10 cellular contexts compared by ENCODE assay signal in the genomic region with DNA sequence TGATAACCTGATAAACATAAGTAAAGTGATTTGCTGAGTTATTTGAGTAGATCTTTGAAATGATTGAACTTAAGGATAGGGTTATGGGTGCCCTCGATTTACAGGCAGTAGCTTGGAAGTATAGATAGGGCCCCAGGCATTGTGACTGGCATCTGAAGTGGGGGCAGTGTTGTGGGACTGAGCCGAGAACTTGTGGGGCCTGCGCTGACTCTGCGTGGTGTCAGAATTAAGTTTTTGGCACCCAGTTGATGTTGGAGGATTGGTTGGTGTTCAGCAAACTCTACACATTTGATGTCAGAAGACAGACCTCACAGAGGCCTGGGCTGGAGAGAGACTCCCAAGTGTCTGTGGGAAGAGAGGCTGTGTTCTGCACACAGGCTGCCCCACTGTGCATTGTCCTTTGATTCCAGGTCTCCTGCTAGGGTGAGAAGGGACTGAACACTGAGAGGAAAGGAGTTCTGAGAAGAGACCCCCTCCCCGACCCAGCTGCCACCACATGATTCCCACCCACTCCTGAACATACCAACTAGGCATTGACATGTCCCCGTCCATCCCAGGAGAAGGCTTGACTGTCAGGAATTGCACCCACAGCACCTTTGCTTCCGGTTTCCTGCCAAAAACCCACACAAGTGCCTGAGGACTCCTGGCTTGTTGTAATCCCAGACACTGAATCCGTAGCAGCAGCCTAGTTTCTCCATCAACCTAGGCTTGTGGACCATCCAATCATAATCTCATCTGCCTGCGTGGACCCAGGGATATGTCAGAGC. TPM values are rescaled to one million over a fixed set of nuclear protein-coding genes. Genes with fewer than 3 reads are reported as not detected.
DNase-seq lines count a peak whose midpoint lies in the region; ATAC-seq, FAIRE-seq and TF ChIP-seq lines count a peak whose summit lies in the region.
"Had no signal": no experiment of that assay in that cellular context is flagged by ENCODE, and none has a peak within 500 bp of the region (broad histone marks: within the 10 kb centered on the region; RNA-seq: fewer than 3 reads in every experiment).

No MANE protein-coding gene starts in this region.

- in situ Hi-C loops in GM13977 (cut with MboI; ENCODE audit: low pct_unique_long_range_greater_than_20kb, low sequenced_read_pairs, unreplicated experiment) = loop anchor here (25.0 kb wide), 2 partner anchors 166 to 916 kb away; a partner anchor contains a TSS

- H3K9me3 ChIP-seq in keratinocyte (ENCODE audit: control insufficient read depth, low read depth, low read length) (no peaks in the 10 kb centered on the region), suprapubic skin (no peaks in the 10 kb centered on the region), MG63 (peaks cover 29% of the 10 kb centered on the region)

- H3K27ac Mint-ChIP-seq in activated T-cell treated with anti-CD3 and anti-CD28 coated beads, Interleukin-2, amount 50 U/mL, for 24 hours = peak overlapping the region; percentile 97
- peak overlapping the region; percentile 90 for H3K27ac Mint-ChIP-seq in activated T-helper 2 cell treated with anti-CD3 and anti-CD28 coated beads, Interferon-gamma antibody, Interleukin-2, Interleukin-4, amounts not matched to agents 10 μg/mL and 5 μg/mL and 100 μg/mL, durations not matched to agents 14 hours and 24 hours and 36 hours

- H3K36me3 ChIP-seq in keratinocyte (ENCODE audit: control insufficient read depth in 2 of 2, extremely low read depth in 1 of 2, insufficient read depth in 2 of 2, low read length in 2 of 2) (peaks cover 13 to 20% of the 10 kb centered on the region in 2 experiments), suprapubic skin (no peaks in the 10 kb centered on the region), MG63 (peaks cover 84% of the 10 kb centered on the region)

- peaks cover 92% of the 10 kb centered on the region for H3K36me3 Mint-ChIP-seq in activated T-cell treated with anti-CD3 and anti-CD28 coated beads, Interleukin-2, amount 50 U/mL, for 24 hours (ENCODE audit: low read depth)
- H3K36me3 Mint-ChIP-seq in activated T-helper 2 cell treated with anti-CD3 and anti-CD28 coated beads, Interferon-gamma antibody, Interleukin-2, Interleukin-4, amounts not matched to agents 10 μg/mL and 5 μg/mL and 100 μg/mL, durations not matched to agents 14 hours and 24 hours and 36 hours (ENCODE audit: low read depth) = peaks cover 89% of the 10 kb centered on the region

- peak overlapping the region; percentile 71 for H3K9ac ChIP-seq in keratinocyte (ENCODE audit: control insufficient read depth, extremely low read depth, insufficient read depth, low read length)

- no peak for TF ChIP-seq POLR2A in suprapubic skin (IDR thresholded peaks at IDR 0.05)

- no peaks in the 10 kb centered on the region for H3K27me3 Mint-ChIP-seq in activated T-cell treated with anti-CD3 and anti-CD28 coated beads, Interleukin-2, amount 50 U/mL, for 24 hours
- H3K27me3 Mint-ChIP-seq in activated T-helper 2 cell treated with anti-CD3 and anti-CD28 coated beads, Interferon-gamma antibody, Interleukin-2, Interleukin-4, amounts not matched to agents 10 μg/mL and 5 μg/mL and 100 μg/mL, durations not matched to agents 14 hours and 24 hours and 36 hours (ENCODE audit: low read depth) = no peaks in the 10 kb centered on the region

- H3K4me1 Mint-ChIP-seq in activated T-cell treated with anti-CD3 and anti-CD28 coated beads, Interleukin-2, amount 50 U/mL, for 24 hours (ENCODE audit: low read depth) = peaks cover 76% of the 10 kb centered on the region
- H3K4me1 Mint-ChIP-seq in activated T-helper 2 cell treated with anti-CD3 and anti-CD28 coated beads, Interferon-gamma antibody, Interleukin-2, Interleukin-4, amounts not matched to agents 10 μg/mL and 5 μg/mL and 100 μg/mL, durations not matched to agents 14 hours and 24 hours and 36 hours (ENCODE audit: low read depth) = peaks cover 55% of the 10 kb centered on the region

- TF ChIP-seq CTCF in keratinocyte (optimal IDR thresholded peaks at IDR 0.05 in 1 of 3, IDR thresholded peaks at IDR 0.05 in 1 of 3, conservative IDR thresholded peaks at IDR 0.05 in 1 of 3; ENCODE audit: extremely low read depth in 1 of 3, insufficient read depth in 2 of 3, low read length in 3 of 3) (no peak), suprapubic skin (IDR thresholded peaks at IDR 0.05) (no peak), GM13977 (IDR thresholded peaks at IDR 0.05; ENCODE audit: extremely low read depth, insufficient read depth, missing control alignments) (no peak)

- peaks cover 87% of the 10 kb centered on the region for H3K79me2 ChIP-seq in keratinocyte (ENCODE audit: control insufficient read depth, insufficient read depth, low read length)

- H2AFZ ChIP-seq in keratinocyte (ENCODE audit: control insufficient read depth, low read length) = no peak overlapping the region

- H3K4me3 Mint-ChIP-seq in activated T-cell treated with anti-CD3 and anti-CD28 coated beads, Interleukin-2, amount 50 U/mL, for 24 hours = peak overlapping the region; percentile 88
- peak overlapping the region; percentile 99 for H3K4me3 Mint-ChIP-seq in activated T-helper 2 cell treated with anti-CD3 and anti-CD28 coated beads, Interferon-gamma antibody, Interleukin-2, Interleukin-4, amounts not matched to agents 10 μg/mL and 5 μg/mL and 100 μg/mL, durations not matched to agents 14 hours and 24 hours and 36 hours (ENCODE audit: low read depth)

- peak overlapping the region; percentile 96 for H3K27ac ChIP-seq in keratinocyte (ENCODE audit: control insufficient read depth, insufficient read depth, low read length)
- H3K27ac ChIP-seq in suprapubic skin = peak overlapping the region; percentile 22

- FAIRE-seq in keratinocyte (lab: Jason Lieb, UNC) = no peak

- H3K4me3 ChIP-seq in keratinocyte (ENCODE audit: control insufficient read depth in 2 of 3, extremely low read depth in 1 of 3, insufficient read depth in 2 of 3, low read depth in 1 of 3, low read length in 3 of 3) (peak overlapping the region in 1 of 3 experiments; percentile 25), suprapubic skin (no peak overlapping the region), MG63 (no peak overlapping the region)

- peaks cover 48% of the 10 kb centered on the region for H3K4me1 ChIP-seq in keratinocyte (ENCODE audit: control insufficient read depth, extremely low read depth, insufficient read depth, low read length)
- H3K4me1 ChIP-seq in suprapubic skin = peaks cover 69% of the 10 kb centered on the region

- no peak for ATAC-seq in GM21576 (IDR thresholded peaks at IDR 0.05; ENCODE audit: unreplicated experiment)

- no peak for TF ChIP-seq EP300 in suprapubic skin (IDR thresholded peaks at IDR 0.05)

- peaks cover 3% of the 10 kb centered on the region for H3K9me1 ChIP-seq in keratinocyte (ENCODE audit: control insufficient read depth, extremely low read depth, insufficient read depth, low read length)

- dilution Hi-C loops in keratinocyte (cut with MboI; ENCODE audit: extremely low pct_ligation_motif_present, low sequenced_read_pairs) = no loop called here

- peak overlapping the region; percentile 65 for H3K4me2 ChIP-seq in keratinocyte (ENCODE audit: control insufficient read depth, extremely low read depth, insufficient read depth, low read depth, low read length)

- H3K27me3 ChIP-seq in keratinocyte (ENCODE audit: control insufficient read depth, extremely low read depth, insufficient read depth, low read length) (no peaks in the 10 kb centered on the region), suprapubic skin (no peaks in the 10 kb centered on the region), MG63 (no peaks in the 10 kb centered on the region)

- WGBS in suprapubic skin = 85% methylated on average over 8 of the region's 9 CpGs

- intact Hi-C loops in activated T-helper 2 cell treated with anti-CD3 and anti-CD28 coated beads, Interferon-gamma antibody, Interleukin-2, Interleukin-4, amounts not matched to agents 10 μg/mL and 5 μg/mL and 100 μg/mL, durations not matched to agents 14 hours and 24 hours and 36 hours (cut with micrococcal nuclease) = loop anchor here (1.0 to 10.0 kb wide), 5 partner anchors 9 to 921 kb away; a partner anchor contains a TSS

- DNase-seq in activated T-cell treated with anti-CD3 and anti-CD28 coated beads, Interleukin-2, amount 50 U/mL, for 24 hours = no peak
- no peak for DNase-seq in activated T-cell treated with anti-CD3 and anti-CD28 coated beads for 4 hours
- DNase-seq in activated T-helper 2 cell treated with anti-CD3 and anti-CD28 coated beads, Interferon-gamma antibody, Interleukin-2, Interleukin-4, amounts not matched to agents 10 μg/mL and 5 μg/mL and 100 μg/mL, durations not matched to agents 14 hours and 24 hours and 36 hours (ENCODE audit: low spot score) = no peak
- no peak for DNase-seq in keratinocyte (ENCODE audit: low read depth, low spot score)
- no peak for DNase-seq in suprapubic skin (ENCODE audit: low spot score in 2 of 2)
- no peak for DNase-seq in MG63
- no peak for DNase-seq in GM13977 (ENCODE audit: low spot score)
- DNase-seq: cortex of kidney, NCI-H146 had no signal

- H3K9me3 Mint-ChIP-seq in activated T-cell treated with anti-CD3 and anti-CD28 coated beads, Interleukin-2, amount 50 U/mL, for 24 hours = no peaks in the 10 kb centered on the region
- peaks cover 38% of the 10 kb centered on the region for H3K9me3 Mint-ChIP-seq in activated T-helper 2 cell treated with anti-CD3 and anti-CD28 coated beads, Interferon-gamma antibody, Interleukin-2, Interleukin-4, amounts not matched to agents 10 μg/mL and 5 μg/mL and 100 μg/mL, durations not matched to agents 14 hours and 24 hours and 36 hours

- peaks cover 18% of the 10 kb centered on the region for H4K20me1 ChIP-seq in keratinocyte (ENCODE audit: control insufficient read depth, extremely low read depth, insufficient read depth, low read length)

RNA-seq across cellular contexts. Expression of a gene that starts 4.5 kb away (rescaled TPM):
- total RNA-seq in activated T-helper 2 cell treated with anti-CD3 and anti-CD28 coated beads, Interferon-gamma antibody, Interleukin-2, Interleukin-4, amounts not matched to agents 10 μg/mL and 5 μg/mL and 100 μg/mL, durations not matched to agents 14 hours and 24 hours and 36 hours = 58.5 and 68.5 TPM in 2 replicates
- 6.9 to 10.7 TPM (median 7.5 TPM) in 3 replicates for polyA plus RNA-seq in keratinocyte
- 6.5 TPM for polyA plus RNA-seq in keratinocyte (2011; ENCODE audit: low read depth)
- 3.3 and 7.3 TPM in 2 replicates for polyA plus RNA-seq in keratinocyte (2011; cell fraction: cytosol; rRNA removed)
- polyA plus RNA-seq in keratinocyte (2011; cell fraction: nucleus; rRNA removed) = 9.7 and 12.9 TPM in 2 replicates
- 5.6 and 7.8 TPM in 2 replicates for polyA plus RNA-seq in keratinocyte (2012; ENCODE audit: low replicate concordance)
- 3.6 to 22.5 TPM (median 10.3 TPM) in 3 replicates for polyA minus RNA-seq in keratinocyte
- 5.8 TPM for polyA minus RNA-seq in keratinocyte (2011; cell fraction: cytosol; rRNA and poly(A)+ RNA removed)
- 12.9 and 18.5 TPM in 2 replicates for polyA minus RNA-seq in keratinocyte (2011; cell fraction: nucleus; rRNA and poly(A)+ RNA removed)
- 10 to 100 TPM in 3 of 4 donors, 1 to 10 TPM in 1; 7.7 to 13.2 (median 11.3) TPM for total RNA-seq in suprapubic skin
- total RNA-seq in MG63 (2014; rRNA removed; shearing (Covaris generic); ENCODE audit: low replicate concordance) = 4.9 and 5.4 TPM in 2 replicates
